8 cellular contexts compared by ENCODE assay signal in genomic region chr9:69175488-69175872, GRCh38. TPM values are rescaled to one million over a fixed set of nuclear protein-coding genes. Genes with fewer than 3 reads are reported as not detected.
DNase-seq lines count a peak whose midpoint lies in the region; ATAC-seq and TF ChIP-seq lines count a peak whose summit lies in the region.

No MANE protein-coding gene starts in this region.

- H3K9me3 ChIP-seq in heart right ventricle (no peaks in the 10 kb centered on the region), adrenal gland (replicated peaks in 1 of 3) (no peaks in the 10 kb centered on the region), mesodermal cell (ENCODE audit: control insufficient read depth, low read length) (no peaks in the 10 kb centered on the region)

- H3K27ac ChIP-seq in heart right ventricle (peak overlapping the region in 7 of 10 donors; percentile 86 to 94 (median 89)), adrenal gland (peak overlapping the region in 3 of 5 donors; percentile 68 to 87 (median 86)), mesodermal cell (ENCODE audit: low read depth, low read length, severe bottlenecking) (peak overlapping the region; percentile 65)

- TF ChIP-seq CTCF in heart right ventricle (IDR thresholded peaks at IDR 0.05), result no peak
- TF ChIP-seq CTCF in adrenal gland (IDR thresholded peaks at IDR 0.05), result no peak

- no peak for ATAC-seq in heart right ventricle
- ATAC-seq in HG03103 (IDR thresholded peaks at IDR 0.05; ENCODE audit: low read depth, unreplicated experiment), result peak; percentile 16
- ATAC-seq in esophagus mucosa, result no peak

- H3K4me3 ChIP-seq in heart right ventricle, result peak overlapping the region in 9 of 10 donors; percentile 69 to 88 (median 83)
- H3K4me3 ChIP-seq in adrenal gland, result peak overlapping the region in 1 of 4 donors; percentile 66
- H3K4me3 ChIP-seq in mesodermal cell (ENCODE audit: extremely low read depth, insufficient read depth, low read length, poor library complexity, severe bottlenecking), result peak overlapping the region; percentile 66

- intact Hi-C loops in heart right ventricle (cut with DNase I), result no loop called here
- intact Hi-C loops in cardiac septum (cut with DNase I), result loop anchor here (2.0 kb wide), 1 partner anchor 35 kb away; no protein-coding TSS in a partner anchor
- intact Hi-C loops in adrenal gland (cut with DNase I), result no loop called here

- peaks cover 3 to 86% (median 65%) of the 10 kb centered on the region in 9 donors for H3K4me1 ChIP-seq in heart right ventricle
- H3K4me1 ChIP-seq in adrenal gland (replicated peaks in 1 of 2), result peaks cover 6 to 43% of the 10 kb centered on the region in 2 donors
- peaks cover 58% of the 10 kb centered on the region for H3K4me1 ChIP-seq in mesodermal cell (ENCODE audit: control insufficient read depth, insufficient read depth, low read length, poor library complexity, severe bottlenecking)

- DNase-seq in heart right ventricle (no peak), cardiac septum (ENCODE audit: low spot score) (no peak), adrenal gland (no peak), NCI-H82 treated with DMSO at 0.1 percent for 48 hours (lab: John Stamatoyannopoulos, UW; ENCODE audit: unreplicated experiment) (no peak), iPS-NIHi7 (ENCODE audit: extremely low spot score) (no peak)

- WGBS in heart right ventricle, 2 donors, result 48 to 59% methylated on average over 8 of the region's 8 CpGs
- WGBS in adrenal gland, 4 donors, result 63 to 85% (median 75%) methylated on average over 8 of the region's 8 CpGs
- 49 to 61% methylated on average over 6 of the region's 8 CpGs for WGBS in mesodermal cell (ENCODE audit: insufficient coverage in 2 of 2), 2 experiments

- TF ChIP-seq POLR2A in adrenal gland (IDR thresholded peaks at IDR 0.05), result no peak

- H3K36me3 ChIP-seq in heart right ventricle, result no peaks in the 10 kb centered on the region
- no peaks in the 10 kb centered on the region for H3K36me3 ChIP-seq in adrenal gland (replicated peaks in 1 of 2)
- no peaks in the 10 kb centered on the region for H3K36me3 ChIP-seq in mesodermal cell (ENCODE audit: control insufficient read depth, insufficient read depth, low read length)

- H3K27me3 ChIP-seq in heart right ventricle (no peaks in the 10 kb centered on the region), adrenal gland (no peaks in the 10 kb centered on the region)

RNA-seq across cellular contexts. Expression of gene TJP2, which starts 1.4 kb away (rescaled TPM):
- total RNA-seq in heart right ventricle (100 to 1,000 TPM in 3 of 10 donors, 10 to 100 TPM in 7; 67.8 to 117 (median 87.4) TPM), cardiac septum (67.0 TPM), adrenal gland (100 to 1,000 TPM in 1 of 8 donors, 10 to 100 TPM in 7; 16.8 to 108 (median 48.5) TPM), esophagus mucosa (113 TPM)
- polyA plus RNA-seq in heart right ventricle (10 to 100 TPM; 24.2 to 36.1 TPM), adrenal gland (10 to 100 TPM; 22.1 to 26.4 (median 23.2) TPM)
- 44.0 TPM for polyA plus RNA-seq in mesodermal cell (2013, experiment 1 of 2)
- polyA plus RNA-seq in mesodermal cell (2013, experiment 2 of 2), result 46.7 TPM
